Comparison of ENCODE assay signal across 8 cellular contexts in genomic region chrX:18983711-18984380, GRCh38.
A peak's percentile ranks its signal among the peaks of the same experiment; 100 is the strongest.
DNase-seq lines count a peak whose midpoint lies in the region; ATAC-seq lines count a peak whose summit lies in the region.

Gene PHKA2 (minus strand): TSS chrX:18984114. CDS start chrX:18983932, 182 bp downstream.

- peak within 1 kb of the TSS; percentile 65 for H3K27ac Mint-ChIP-seq in T-helper 1 cell treated with Interleukin-12 subunit alpha and Interleukin-12 subunit beta and Interleukin-4 antibody, amounts not matched to agents 30 μg/mL and 1 μg/mL, for 36 hours

- H3K27me3 Mint-ChIP-seq in T-helper 1 cell treated with Interleukin-12 subunit alpha and Interleukin-12 subunit beta and Interleukin-4 antibody, amounts not matched to agents 30 μg/mL and 1 μg/mL, for 36 hours (ENCODE audit: low read depth), result no peaks in the 10 kb centered on the region

- H3K36me3 Mint-ChIP-seq in T-helper 1 cell treated with Interleukin-12 subunit alpha and Interleukin-12 subunit beta and Interleukin-4 antibody, amounts not matched to agents 30 μg/mL and 1 μg/mL, for 36 hours (ENCODE audit: low read depth), result no peaks in the 10 kb centered on the region

- peak within 1 kb of the TSS; percentile 79 for H3K4me3 Mint-ChIP-seq in T-helper 1 cell treated with Interleukin-12 subunit alpha and Interleukin-12 subunit beta and Interleukin-4 antibody, amounts not matched to agents 30 μg/mL and 1 μg/mL, for 36 hours

- ATAC-seq in GM19438 (IDR thresholded peaks at IDR 0.05; ENCODE audit: low read depth, unreplicated experiment), result peak; percentile 48
- ATAC-seq in HG03520 (IDR thresholded peaks at IDR 0.05; ENCODE audit: unreplicated experiment), result peak; percentile 32

- H3K9me3 Mint-ChIP-seq in T-helper 1 cell treated with Interleukin-12 subunit alpha and Interleukin-12 subunit beta and Interleukin-4 antibody, amounts not matched to agents 30 μg/mL and 1 μg/mL, for 36 hours, result no peaks in the 10 kb centered on the region

- DNase-seq in COR-L47 (lab: John Stamatoyannopoulos, UW), result peak; percentile 43
- peak; percentile 8 for DNase-seq in central memory CD4-positive, alpha-beta T cell
- DNase-seq in kidney glomerular epithelial cell (lab: John Stamatoyannopoulos, UW), result peak; percentile 12
- peak; percentile 4 to 27 for DNase-seq in stimulated activated CD4-positive, alpha-beta T cell treated with anti-CD3 and anti-CD28 coated beads, Interleukin-15, amount 100 ng/mL, for 48 hours (ENCODE audit: low read depth in 2 of 2)
- DNase-seq in foreskin melanocyte, result no peak

- H3K4me1 Mint-ChIP-seq in T-helper 1 cell treated with Interleukin-12 subunit alpha and Interleukin-12 subunit beta and Interleukin-4 antibody, amounts not matched to agents 30 μg/mL and 1 μg/mL, for 36 hours (ENCODE audit: low read depth), result peaks cover 4% of the 10 kb centered on the region
